Comparison of ENCODE assay signal across 11 cellular contexts in genomic region chr19:39268085-39268484, GRCh38. TPM values are rescaled to one million over a fixed set of nuclear protein-coding genes. Genes with fewer than 3 reads are reported as not detected.
"Had no signal": no experiment of that assay in that cellular context is flagged by ENCODE, and none has a peak within 500 bp of the region (broad histone marks: within the 10 kb centered on the region; RNA-seq: fewer than 3 reads in every experiment).

Gene IFNL2, plus strand, starts transcription at chr19:39268396. Its CDS starts 173 bp downstream, at chr19:39268569.

RNA-seq across cellular contexts. Expression of gene IFNL2, which starts in this region (rescaled TPM):
- total RNA-seq: cardiac muscle cell, dermis blood vessel endothelial cell, hepatocyte, left cardiac atrium, lung, mesothelial cell of epicardium, neural crest cell, omental fat pad, progenitor cell of endocrine pancreas, suprapubic skin, transverse colon had no signal
- polyA plus RNA-seq: cardiac muscle cell, hepatocyte, lung had no signal
